ENCODE assay signal across 8 cellular contexts in genomic region chr4:16897991-16898827, GRCh38. TPM values are rescaled to one million over a fixed set of nuclear protein-coding genes. Genes with fewer than 3 reads are reported as not detected.
DNase-seq lines count a peak whose midpoint lies in the region; ATAC-seq and TF ChIP-seq lines count a peak whose summit lies in the region.

Gene LDB2 (minus strand): TSS chr4:16898645.

- H3K4me3 Mint-ChIP-seq in glutamatergic neuron (ENCODE audit: unreplicated experiment) (peak within 1 kb of the TSS; percentile 91), neural progenitor cell (peak within 1 kb of the TSS; percentile 97)

- peak within 1 kb of the TSS; percentile 80 for H3K4me3 ChIP-seq in WI38 (ENCODE audit: low read depth, low read length)
- H3K4me3 ChIP-seq in neural progenitor cell, result peak within 1 kb of the TSS; percentile 48
- H3K4me3 ChIP-seq in effector memory CD4-positive, alpha-beta T cell (ENCODE audit: insufficient read depth, low read depth, low read length, poor library complexity, severe bottlenecking), result no peak within 1 kb of the TSS

- no peaks in the 10 kb centered on the region for H3K36me3 Mint-ChIP-seq in glutamatergic neuron (ENCODE audit: unreplicated experiment)
- no peaks in the 10 kb centered on the region for H3K36me3 Mint-ChIP-seq in neural progenitor cell

- H3K36me3 ChIP-seq in neural progenitor cell, result no peaks in the 10 kb centered on the region
- H3K36me3 ChIP-seq in effector memory CD4-positive, alpha-beta T cell (ENCODE audit: control insufficient read depth, insufficient read depth, low read length), result no peaks in the 10 kb centered on the region

- no peak within 1 kb of the TSS for H3K27ac ChIP-seq in neural progenitor cell
- no peak within 1 kb of the TSS for H3K27ac ChIP-seq in effector memory CD4-positive, alpha-beta T cell (ENCODE audit: insufficient read depth, low read length, poor library complexity, severe bottlenecking)

- H3K27me3 Mint-ChIP-seq in glutamatergic neuron (ENCODE audit: unreplicated experiment) (peaks cover 4% of the 10 kb centered on the region), neural progenitor cell (ENCODE audit: insufficient read depth, low read depth) (peaks cover 2% of the 10 kb centered on the region)

- H3K4me1 Mint-ChIP-seq in glutamatergic neuron (ENCODE audit: low read depth, unreplicated experiment) (peaks cover 26% of the 10 kb centered on the region), neural progenitor cell (peaks cover 66% of the 10 kb centered on the region)

- H3F3A ChIP-seq in neural progenitor cell (ENCODE audit: low read depth), result peaks cover 22% of the 10 kb centered on the region

- TF ChIP-seq CTCF in WI38 (IDR thresholded peaks at IDR 0.05; ENCODE audit: low read depth, low read length), result no peak
- TF ChIP-seq CTCF in glutamatergic neuron (IDR thresholded peaks at IDR 0.05; ENCODE audit: partially characterized antibody, unreplicated experiment), result no peak
- no peak for TF ChIP-seq CTCF in neural progenitor cell (IDR thresholded peaks at IDR 0.05)

- H2AFZ ChIP-seq in neural progenitor cell (replicated peaks), result peak within 1 kb of the TSS; percentile 92

- peaks cover 19% of the 10 kb centered on the region for H3K79me2 ChIP-seq in neural progenitor cell (ENCODE audit: low read depth)

- peak within 1 kb of the TSS; percentile 69 for H3K27ac Mint-ChIP-seq in glutamatergic neuron (ENCODE audit: unreplicated experiment)
- peak within 1 kb of the TSS; percentile 99 for H3K27ac Mint-ChIP-seq in neural progenitor cell

- DNase-seq in AG08395 (ENCODE audit: low spot score) (peak; percentile 59), glutamatergic neuron (peak; percentile 69), neural progenitor cell (ENCODE audit: low spot score) (peak; percentile 84), NCI-H446 treated with DMSO at 0.1 percent for 48 hours (lab: John Stamatoyannopoulos, UW) (no peak), NCI-H748 (lab: John Stamatoyannopoulos, UW; ENCODE audit: unreplicated experiment) (no peak)
- DNase-seq in effector memory CD4-positive, alpha-beta T cell, result no peak

- peak within 1 kb of the TSS; percentile 23 for H3K9ac ChIP-seq in neural progenitor cell

- H3K4me2 ChIP-seq in neural progenitor cell, result peak within 1 kb of the TSS; percentile 87

- ATAC-seq in HG02870 (IDR thresholded peaks at IDR 0.05; ENCODE audit: unreplicated experiment), result no peak

- H3K27me3 ChIP-seq in neural progenitor cell, result no peaks in the 10 kb centered on the region
- no peaks in the 10 kb centered on the region for H3K27me3 ChIP-seq in effector memory CD4-positive, alpha-beta T cell (replicated peaks; ENCODE audit: control insufficient read depth, insufficient read depth, low read length, poor library complexity, severe bottlenecking)

- H4K20me1 ChIP-seq in neural progenitor cell (ENCODE audit: low read depth), result no peaks in the 10 kb centered on the region

- peaks cover 52% of the 10 kb centered on the region for H3K4me1 ChIP-seq in neural progenitor cell
- H3K4me1 ChIP-seq in effector memory CD4-positive, alpha-beta T cell (ENCODE audit: control insufficient read depth, insufficient read depth, low read length, poor library complexity, severe bottlenecking), result no peaks in the 10 kb centered on the region

- peaks cover 2% of the 10 kb centered on the region for H3K9me3 Mint-ChIP-seq in glutamatergic neuron (ENCODE audit: unreplicated experiment)
- no peaks in the 10 kb centered on the region for H3K9me3 Mint-ChIP-seq in neural progenitor cell

- no peaks in the 10 kb centered on the region for H3K9me3 ChIP-seq in neural progenitor cell (ENCODE audit: low read depth)
- H3K9me3 ChIP-seq in effector memory CD4-positive, alpha-beta T cell (ENCODE audit: control insufficient read depth, low read length), result no peaks in the 10 kb centered on the region

RNA-seq across cellular contexts. Expression of gene LDB2, which starts in this region (rescaled TPM):
- total RNA-seq in glutamatergic neuron (ENCODE audit: unreplicated experiment) (3.1 TPM), neural progenitor cell (ENCODE audit: low replicate concordance) (13.2 and 24.3 TPM in 2 replicates)

Comparison
In these comparisons a context has a peak if more than half of its experiments do, and no peak if none do; other contexts are left out.
1. DNase-seq: peak in AG08395 (single experiment), glutamatergic neuron (single experiment) and neural progenitor cell (single experiment); none in NCI-H446 treated with DMSO at 0.1 percent for 48 hours (single experiment), NCI-H748 (single experiment) and effector memory CD4-positive, alpha-beta T cell (0 of 3).